11 cellular contexts compared by ENCODE assay signal in genomic region chr11:45178890-45179663, GRCh38. TPM values are rescaled to one million over a fixed set of nuclear protein-coding genes. Genes with fewer than 3 reads are reported as not detected.
A peak's percentile ranks its signal among the peaks of the same experiment; 100 is the strongest.
DNase-seq lines count a peak whose midpoint lies in the region; ATAC-seq and TF ChIP-seq lines count a peak whose summit lies in the region.
"Had no signal": no experiment of that assay in that cellular context is flagged by ENCODE, and none has a peak within 500 bp of the region (broad histone marks: within the 10 kb centered on the region; RNA-seq: fewer than 3 reads in every experiment).

No MANE protein-coding gene starts in this region.

- CTCF ChIA-PET in AG04450 (lab: Charles Lee), result no interaction called here

- POLR2A ChIA-PET in AG04450 (lab: Yijun Ruan, JAX), result no interaction called here
- POLR2A ChIA-PET in naive thymus-derived CD8-positive, alpha-beta T cell (lab: Charles Lee), result no interaction called here

- no peak for ATAC-seq in naive thymus-derived CD8-positive, alpha-beta T cell
- no peak for ATAC-seq in HG03469 (IDR thresholded peaks at IDR 0.05; ENCODE audit: unreplicated experiment)
- no peak for ATAC-seq in GM21381 (IDR thresholded peaks at IDR 0.05; ENCODE audit: unreplicated experiment)

- H3K4me3 ChIP-seq in AG04450 (ENCODE audit: low read depth, low read length) (no peak overlapping the region), Loucy (ENCODE audit: low read length, poor library complexity, severe bottlenecking) (no peak overlapping the region)

- H3K9me3 ChIP-seq in AG04450 (ENCODE audit: control insufficient read depth, insufficient read depth, low read length), result no peaks in the 10 kb centered on the region; the same call in 1 of the 2 replicates
- no peaks in the 10 kb centered on the region for H3K9me3 ChIP-seq in Loucy (ENCODE audit: insufficient read depth, low read depth, low read length)
- H3K9me3 ChIP-seq: SJSA1 had no signal

- peaks cover 4 to 7% (median 4%) of the 10 kb centered on the region in 3 donors for H3K36me3 Mint-ChIP-seq in naive thymus-derived CD8-positive, alpha-beta T cell

- peaks cover 16% of the 10 kb centered on the region for H3K4me1 ChIP-seq in Loucy (ENCODE audit: insufficient read depth, low read length, poor library complexity, severe bottlenecking)

- peak overlapping the region in 2 of 10 donors; percentile 54 to 77 for H3K27ac Mint-ChIP-seq in naive thymus-derived CD8-positive, alpha-beta T cell

- H3K27me3 ChIP-seq in AG04450 (ENCODE audit: control insufficient read depth, insufficient read depth, low read length), result peaks cover 3% of the 10 kb centered on the region
- H3K27me3 ChIP-seq in Loucy (ENCODE audit: insufficient read depth, low read length, poor library complexity, severe bottlenecking), result no peaks in the 10 kb centered on the region

- H3K27ac ChIP-seq in AG04450 (ENCODE audit: low read depth, low read length), result peak overlapping the region; percentile 21
- H3K27ac ChIP-seq: SJSA1 had no signal

- H3K36me3 ChIP-seq in Loucy (ENCODE audit: insufficient read depth, low read length), result peaks cover 19% of the 10 kb centered on the region; the same call in 1 of the 2 replicates

- H3K79me2 ChIP-seq in Loucy (ENCODE audit: insufficient read depth, low read length), result peaks cover 26% of the 10 kb centered on the region; the same call in 1 of the 2 replicates

- peaks cover 9 to 14% (median 11%) of the 10 kb centered on the region in 5 donors for H3K27me3 Mint-ChIP-seq in naive thymus-derived CD8-positive, alpha-beta T cell

- no peaks in the 10 kb centered on the region for H3F3A ChIP-seq in Loucy (ENCODE audit: low read depth)

- H4K20me1 ChIP-seq in Loucy (ENCODE audit: insufficient read depth, low read length, poor library complexity, severe bottlenecking), result no peaks in the 10 kb centered on the region

- DNase-seq in AG04450 (ENCODE audit: low read depth, low spot score) (no peak), dermis blood vessel endothelial cell (peak; percentile 29), UCSD-AML1 (lab: John Stamatoyannopoulos, UW; ENCODE audit: unreplicated experiment) (no peak)
- no peak for DNase-seq in naive thymus-derived CD8-positive, alpha-beta T cell
- no peak for DNase-seq in activated T-cell treated with anti-CD3 and anti-CD28 coated beads, Interleukin-2, amount 50 U/mL, for 48 hours
- DNase-seq: activated effector memory CD4-positive, alpha-beta T cell treated with Interleukin-2 at 50 U/mL for 16 hours; stimulated activated CD4-positive, alpha-beta T cell treated with anti-CD3 and anti-CD28 coated beads, Interleukin-4, amount 100 ng/mL, for 24 hours had no signal

- peak overlapping the region; percentile 56 for H3K4me2 ChIP-seq in Loucy (ENCODE audit: low read depth, low read length, poor library complexity, severe bottlenecking)

- no peaks in the 10 kb centered on the region for H3K9me3 Mint-ChIP-seq in naive thymus-derived CD8-positive, alpha-beta T cell

- peaks cover 12 to 20% (median 17%) of the 10 kb centered on the region in 4 donors for H3K4me1 Mint-ChIP-seq in naive thymus-derived CD8-positive, alpha-beta T cell

- H3K4me3 Mint-ChIP-seq in naive thymus-derived CD8-positive, alpha-beta T cell, result peak overlapping the region; percentile 3 to 89 (median 82)

- TF ChIP-seq CTCF in AG04450 (IDR thresholded peaks at IDR 0.05; ENCODE audit: low read depth, low read length), result no peak
- TF ChIP-seq CTCF in Loucy (conservative IDR thresholded peaks at IDR 0.05; ENCODE audit: low read length), result no peak

- no peak overlapping the region for H2AFZ ChIP-seq in Loucy (ENCODE audit: low read length)

- H3K9ac ChIP-seq in Loucy (ENCODE audit: low read depth, low read length, poor library complexity, severe bottlenecking), result no peak overlapping the region

- H3K9me2 ChIP-seq in Loucy (replicated peaks; ENCODE audit: low read depth, low read length), result no peaks in the 10 kb centered on the region

RNA-seq across cellular contexts. Expression of gene PRDM11, which starts 32.6 kb away (rescaled TPM):
- polyA plus RNA-seq in AG04450 (2011; rRNA removed), result 2.6 and 3.2 TPM in 2 replicates
- polyA minus RNA-seq in AG04450 (2011; rRNA and poly(A)+ RNA removed), result 5.9 and 7.5 TPM in 2 replicates
- total RNA-seq in dermis blood vessel endothelial cell, result 11.7 and 14.6 TPM in 2 replicates
- 10 to 100 TPM; 10.3 to 12.0 TPM for total RNA-seq in naive thymus-derived CD8-positive, alpha-beta T cell
- polyA plus RNA-seq in naive thymus-derived CD8-positive, alpha-beta T cell, result 1 to 10 TPM in 1 of 3 donors, under 1 TPM in 2; 0.49 to 1.4 (median 0.87) TPM
